ENCODE assay signal across 1 cellular context in the genomic region with DNA sequence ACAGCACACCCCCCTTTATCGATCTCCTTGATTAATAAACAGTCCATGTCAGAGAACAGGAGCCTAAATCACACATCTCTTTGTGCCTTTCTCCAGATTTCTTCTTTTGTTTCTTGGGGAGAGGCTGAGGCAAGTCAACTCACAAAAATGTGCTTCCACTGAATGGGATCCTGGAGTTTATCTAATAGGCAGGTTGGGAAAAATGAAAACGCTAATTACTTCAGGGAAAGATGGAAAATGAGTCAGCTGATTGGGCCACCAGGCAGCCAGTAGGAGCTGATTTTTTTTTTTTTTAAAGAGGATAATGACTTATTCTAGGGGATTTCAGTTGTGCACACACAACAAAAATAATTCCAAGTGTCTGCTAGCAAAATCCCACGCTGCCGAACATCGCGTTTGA.
TF ChIP-seq lines count a peak whose summit lies in the region.

No MANE protein-coding gene starts in this region.

TF ChIP-seq in GM23338, 12 proteins besides CTCF, POLR2A, EP300 and RAD21 (continued from another document):
- TF ChIP-seq NANOG (IDR thresholded peaks at IDR 0.05; ENCODE audit: borderline replicate concordance) = no peak
- no peak for TF ChIP-seq CREB1 (CRISPR knock-in tag; IDR thresholded peaks at IDR 0.05; ENCODE audit: low read depth)
- TF ChIP-seq, protein P1, sequence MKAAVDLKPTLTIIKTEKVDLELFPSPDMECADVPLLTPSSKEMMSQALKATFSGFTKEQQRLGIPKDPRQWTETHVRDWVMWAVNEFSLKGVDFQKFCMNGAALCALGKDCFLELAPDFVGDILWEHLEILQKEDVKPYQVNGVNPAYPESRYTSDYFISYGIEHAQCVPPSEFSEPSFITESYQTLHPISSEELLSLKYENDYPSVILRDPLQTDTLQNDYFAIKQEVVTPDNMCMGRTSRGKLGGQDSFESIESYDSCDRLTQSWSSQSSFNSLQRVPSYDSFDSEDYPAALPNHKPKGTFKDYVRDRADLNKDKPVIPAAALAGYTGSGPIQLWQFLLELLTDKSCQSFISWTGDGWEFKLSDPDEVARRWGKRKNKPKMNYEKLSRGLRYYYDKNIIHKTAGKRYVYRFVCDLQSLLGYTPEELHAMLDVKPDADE (IDR thresholded peaks at IDR 0.05) = no peak
- TF ChIP-seq, protein P2, sequence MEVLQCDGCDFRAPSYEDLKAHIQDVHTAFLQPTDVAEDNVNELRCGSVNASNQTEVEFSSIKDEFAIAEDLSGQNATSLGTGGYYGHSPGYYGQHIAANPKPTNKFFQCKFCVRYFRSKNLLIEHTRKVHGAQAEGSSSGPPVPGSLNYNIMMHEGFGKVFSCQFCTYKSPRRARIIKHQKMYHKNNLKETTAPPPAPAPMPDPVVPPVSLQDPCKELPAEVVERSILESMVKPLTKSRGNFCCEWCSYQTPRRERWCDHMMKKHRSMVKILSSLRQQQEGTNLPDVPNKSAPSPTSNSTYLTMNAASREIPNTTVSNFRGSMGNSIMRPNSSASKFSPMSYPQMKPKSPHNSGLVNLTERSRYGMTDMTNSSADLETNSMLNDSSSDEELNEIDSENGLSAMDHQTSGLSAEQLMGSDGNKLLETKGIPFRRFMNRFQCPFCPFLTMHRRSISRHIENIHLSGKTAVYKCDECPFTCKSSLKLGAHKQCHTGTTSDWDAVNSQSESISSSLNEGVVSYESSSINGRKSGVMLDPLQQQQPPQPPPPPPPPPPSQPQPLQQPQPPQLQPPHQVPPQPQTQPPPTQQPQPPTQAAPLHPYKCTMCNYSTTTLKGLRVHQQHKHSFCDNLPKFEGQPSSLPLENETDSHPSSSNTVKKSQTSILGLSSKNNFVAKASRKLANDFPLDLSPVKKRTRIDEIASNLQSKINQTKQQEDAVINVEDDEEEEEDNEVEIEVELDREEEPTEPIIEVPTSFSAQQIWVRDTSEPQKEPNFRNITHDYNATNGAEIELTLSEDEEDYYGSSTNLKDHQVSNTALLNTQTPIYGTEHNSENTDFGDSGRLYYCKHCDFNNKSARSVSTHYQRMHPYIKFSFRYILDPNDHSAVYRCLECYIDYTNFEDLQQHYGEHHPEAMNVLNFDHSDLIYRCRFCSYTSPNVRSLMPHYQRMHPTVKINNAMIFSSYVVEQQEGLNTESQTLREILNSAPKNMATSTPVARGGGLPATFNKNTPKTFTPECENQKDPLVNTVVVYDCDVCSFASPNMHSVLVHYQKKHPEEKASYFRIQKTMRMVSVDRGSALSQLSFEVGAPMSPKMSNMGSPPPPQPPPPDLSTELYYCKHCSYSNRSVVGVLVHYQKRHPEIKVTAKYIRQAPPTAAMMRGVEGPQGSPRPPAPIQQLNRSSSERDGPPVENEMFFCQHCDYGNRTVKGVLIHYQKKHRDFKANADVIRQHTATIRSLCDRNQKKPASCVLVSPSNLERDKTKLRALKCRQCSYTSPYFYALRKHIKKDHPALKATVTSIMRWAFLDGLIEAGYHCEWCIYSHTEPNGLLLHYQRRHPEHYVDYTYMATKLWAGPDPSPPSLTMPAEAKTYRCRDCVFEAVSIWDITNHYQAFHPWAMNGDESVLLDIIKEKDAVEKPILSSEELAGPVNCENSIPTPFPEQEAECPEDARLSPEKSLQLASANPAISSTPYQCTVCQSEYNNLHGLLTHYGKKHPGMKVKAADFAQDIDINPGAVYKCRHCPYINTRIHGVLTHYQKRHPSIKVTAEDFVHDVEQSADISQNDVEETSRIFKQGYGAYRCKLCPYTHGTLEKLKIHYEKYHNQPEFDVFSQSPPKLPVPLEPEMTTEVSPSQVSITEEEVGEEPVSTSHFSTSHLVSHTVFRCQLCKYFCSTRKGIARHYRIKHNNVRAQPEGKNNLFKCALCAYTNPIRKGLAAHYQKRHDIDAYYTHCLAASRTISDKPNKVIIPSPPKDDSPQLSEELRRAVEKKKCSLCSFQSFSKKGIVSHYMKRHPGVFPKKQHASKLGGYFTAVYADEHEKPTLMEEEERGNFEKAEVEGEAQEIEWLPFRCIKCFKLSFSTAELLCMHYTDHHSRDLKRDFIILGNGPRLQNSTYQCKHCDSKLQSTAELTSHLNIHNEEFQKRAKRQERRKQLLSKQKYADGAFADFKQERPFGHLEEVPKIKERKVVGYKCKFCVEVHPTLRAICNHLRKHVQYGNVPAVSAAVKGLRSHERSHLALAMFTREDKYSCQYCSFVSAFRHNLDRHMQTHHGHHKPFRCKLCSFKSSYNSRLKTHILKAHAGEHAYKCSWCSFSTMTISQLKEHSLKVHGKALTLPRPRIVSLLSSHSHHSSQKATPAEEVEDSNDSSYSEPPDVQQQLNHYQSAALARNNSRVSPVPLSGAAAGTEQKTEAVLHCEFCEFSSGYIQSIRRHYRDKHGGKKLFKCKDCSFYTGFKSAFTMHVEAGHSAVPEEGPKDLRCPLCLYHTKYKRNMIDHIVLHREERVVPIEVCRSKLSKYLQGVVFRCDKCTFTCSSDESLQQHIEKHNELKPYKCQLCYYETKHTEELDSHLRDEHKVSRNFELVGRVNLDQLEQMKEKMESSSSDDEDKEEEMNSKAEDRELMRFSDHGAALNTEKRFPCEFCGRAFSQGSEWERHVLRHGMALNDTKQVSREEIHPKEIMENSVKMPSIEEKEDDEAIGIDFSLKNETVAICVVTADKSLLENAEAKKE (CRISPR knock-in tag; IDR thresholded peaks at IDR 0.05) = no peak
- TF ChIP-seq ZNF114 (CRISPR knock-in tag; IDR thresholded peaks at IDR 0.05) = no peak
TF ChIP-seq in GM23338: peak in this region for 0.
